Comparison of ENCODE assay signal across 19 cellular contexts in the genomic region with DNA sequence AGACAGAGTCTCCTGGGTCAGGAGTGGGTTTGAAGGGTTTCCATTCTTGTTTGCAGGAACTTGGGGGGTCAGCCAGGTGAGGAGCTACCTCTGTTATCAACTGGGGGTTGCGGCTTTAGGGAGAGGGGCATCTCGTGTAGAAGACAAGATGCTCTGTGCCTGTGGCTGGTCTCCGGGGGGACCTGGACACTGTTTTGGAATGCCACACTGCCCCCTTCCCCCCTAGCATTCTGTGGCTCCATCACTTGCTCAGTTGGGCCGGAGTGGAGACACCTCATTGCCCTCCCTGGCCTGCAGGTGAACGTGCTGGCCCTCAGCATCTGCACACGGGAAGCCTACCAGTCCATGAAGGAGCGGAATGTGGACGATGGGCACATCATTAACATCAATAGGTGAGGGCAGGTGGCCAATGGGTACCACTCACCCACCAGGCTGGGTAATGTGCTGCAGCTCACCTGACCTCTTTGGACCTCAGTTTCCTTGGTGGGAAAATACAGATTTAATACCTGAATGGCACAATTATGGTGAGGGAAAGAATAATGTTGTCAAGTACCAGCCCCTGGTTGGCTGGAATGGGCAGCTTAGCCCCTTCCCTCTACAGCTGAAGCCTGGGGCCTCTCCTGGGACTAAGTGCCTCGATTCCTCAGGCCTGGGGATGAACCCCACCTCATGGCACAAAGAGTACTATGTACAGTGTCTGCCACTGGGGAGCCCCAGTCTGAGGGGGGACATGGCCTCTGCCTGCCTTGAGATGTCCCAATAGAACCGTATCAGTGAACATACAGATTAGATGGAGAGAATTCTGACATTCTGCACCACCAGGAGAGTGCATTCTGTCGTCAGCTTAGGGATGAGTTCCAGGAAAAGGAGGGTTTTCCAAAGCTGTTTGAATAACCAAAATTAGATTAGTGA. TPM values are rescaled to one million over a fixed set of nuclear protein-coding genes. Genes with fewer than 3 reads are reported as not detected.
"Had no signal": no experiment of that assay in that cellular context is flagged by ENCODE, and none has a peak within 500 bp of the region (broad histone marks: within the 10 kb centered on the region; RNA-seq: fewer than 3 reads in every experiment).

No MANE protein-coding gene starts in this region.

- H3K36me3 ChIP-seq: ascending aorta, stomach, upper lobe of left lung had no signal

- H3K9me3 ChIP-seq: ascending aorta, esophagus squamous epithelium, heart right ventricle, mucosa of descending colon, stomach, upper lobe of left lung had no signal

- H3K9ac ChIP-seq: parathyroid adenoma had no signal

- ATAC-seq: activated CD8-positive, alpha-beta T cell treated with anti-CD3 and anti-CD28 coated beads, Interleukin-2, amount 10 ng/mL, durations not matched to agents 7 days and 5 days; activated T-cell treated with anti-CD3 and anti-CD28 coated beads, Interleukin-2, amount 50 U/mL, for 72 hours; heart right ventricle; left ventricle myocardium superior; naive thymus-derived CD4-positive, alpha-beta T cell; sciatic nerve; stimulated activated effector memory CD8-positive, alpha-beta T cell treated with anti-CD3 and anti-CD28 coated beads, Interleukin-12 subunit alpha, Interleukin-12 subunit beta, amount 100 ng/mL, for 72 hours had no signal

- H3K27me3 ChIP-seq: ascending aorta, esophagus squamous epithelium, heart right ventricle, stomach, upper lobe of left lung had no signal

- H3K79me2 ChIP-seq: parathyroid adenoma had no signal

- H3K4me3 ChIP-seq: ascending aorta, esophagus squamous epithelium, heart right ventricle, mucosa of descending colon, stomach, upper lobe of left lung had no signal

- H3K27ac ChIP-seq: ascending aorta, esophagus squamous epithelium, heart right ventricle, parathyroid adenoma, stomach, upper lobe of left lung had no signal

- DNase-seq: activated B cell treated with CpG ODN at 0.5 μM for 24 hours; activated CD4-positive, alpha-beta T cell treated with anti-CD3 and anti-CD28 coated beads, Interleukin-2, amount 10 ng/mL, durations not matched to agents 24 days and 14 days; activated CD8-positive, alpha-beta memory T cell treated with anti-CD3 and anti-CD28 coated beads, Interleukin-2, amount 50 U/mL, for 48 hours; activated CD8-positive, alpha-beta T cell treated with anti-CD3 and anti-CD28 coated beads, Interleukin-2, amount 10 ng/mL, durations not matched to agents 7 days and 5 days; activated gamma-delta T cell; activated T-cell treated with anti-CD3 and anti-CD28 coated beads, Interleukin-2, amount 50 U/mL, for 72 hours; effector CD8-positive, alpha-beta T cell; esophagus squamous epithelium; heart right ventricle; left ventricle myocardium superior; naive thymus-derived CD4-positive, alpha-beta T cell; stimulated activated CD4-positive, alpha-beta T cell treated with anti-CD3 and anti-CD28 coated beads, Interleukin-4, amount 100 ng/mL, for 24 hours; stomach; upper lobe of left lung had no signal

- H2AFZ ChIP-seq: parathyroid adenoma had no signal

RNA-seq across cellular contexts. Expression of gene MRM1, which starts 3.3 kb away (rescaled TPM):
- total RNA-seq: ascending aorta had no signal
